In genomic region chr1:21659099-21659923, GRCh38 we compare ENCODE assay signal across 1 cellular context.
TF ChIP-seq lines count a peak whose summit lies in the region.

No MANE protein-coding gene starts in this region.

TF ChIP-seq in SK-N-SH, 30 proteins besides CTCF, POLR2A, EP300 and RAD21 (continued from another document):
- peak; percentile 100 for TF ChIP-seq REST (IDR thresholded peaks at IDR 0.05; ENCODE audit: low read depth, low read length)
- TF ChIP-seq GABPA (IDR thresholded peaks at IDR 0.05; ENCODE audit: low read depth), result no peak
- TF ChIP-seq NFIC (IDR thresholded peaks at IDR 0.05; ENCODE audit: borderline replicate concordance), result no peak
- no peak for TF ChIP-seq NRF1 (IDR thresholded peaks at IDR 0.05; ENCODE audit: low read depth, low read length)
- TF ChIP-seq USF2 (IDR thresholded peaks at IDR 0.05; ENCODE audit: borderline replicate concordance, low read depth, low read length), result no peak
- no peak for TF ChIP-seq EZH2phosphoT487 (IDR thresholded peaks at IDR 0.05; ENCODE audit: borderline replicate concordance, low read depth)
- peak; percentile 68 for TF ChIP-seq SMC3 (IDR thresholded peaks at IDR 0.05; ENCODE audit: low read depth, low read length)
TF ChIP-seq in SK-N-SH: peak in this region for 8.
